ENCODE assay signal across 15 cellular contexts in the genomic region with DNA sequence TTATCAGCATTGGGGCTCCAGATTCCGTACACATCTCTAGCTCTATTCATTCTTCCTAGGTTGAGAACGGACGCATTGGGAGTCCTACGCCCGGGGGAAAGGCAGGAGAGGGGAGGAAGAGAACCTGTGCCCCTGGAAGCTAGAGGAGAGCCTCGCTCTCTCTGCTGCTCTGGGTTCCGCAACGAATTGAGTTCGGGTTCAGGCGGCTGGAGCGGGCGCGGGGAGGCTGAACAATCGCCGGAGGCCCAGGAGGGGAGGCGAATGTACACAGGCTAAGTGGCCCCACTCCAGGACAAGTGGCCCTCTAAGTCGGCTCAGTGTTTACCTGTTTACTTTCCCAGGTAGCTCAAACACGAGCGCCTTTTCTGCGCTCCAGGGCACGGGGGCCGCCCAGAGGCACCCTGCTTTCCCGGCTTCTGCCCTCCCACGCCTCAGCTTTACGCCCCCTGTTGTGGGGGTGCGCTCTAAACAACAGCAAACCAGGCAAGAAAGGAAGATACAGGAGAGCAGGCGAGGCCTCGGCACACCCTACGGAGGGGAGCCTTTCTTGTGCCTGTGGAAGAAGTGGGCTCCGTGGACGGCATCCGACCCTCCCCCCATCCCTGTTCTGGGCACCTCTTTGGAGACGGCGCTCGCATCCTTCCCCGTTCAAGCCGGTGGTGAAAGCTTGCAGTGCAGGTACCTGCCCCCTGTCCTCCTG. TPM values are rescaled to one million over a fixed set of nuclear protein-coding genes. Genes with fewer than 3 reads are reported as not detected.
DNase-seq lines count a peak whose midpoint lies in the region; ATAC-seq lines count a peak whose summit lies in the region.
"Had no signal": no experiment of that assay in that cellular context is flagged by ENCODE, and none has a peak within 500 bp of the region (broad histone marks: within the 10 kb centered on the region; RNA-seq: fewer than 3 reads in every experiment).

No MANE protein-coding gene starts in this region.

- intact Hi-C loops in activated T-helper 1 cell treated with anti-CD3 and anti-CD28 coated beads, Interleukin-12 subunit alpha, Interleukin-12 subunit beta, Interleukin-2, Interleukin-4 antibody, amounts not matched to agents 30 ng/mL and 10 ng/mL and 1 ng/mL, durations not matched to agents 14 hours and 24 hours and 36 hours (cut with micrococcal nuclease), result no loop called here

- no peak for DNase-seq in activated T-cell treated with anti-CD3 and anti-CD28 coated beads, Interleukin-2, amount 50 U/mL, for 72 hours
- no peak for DNase-seq in activated T-cell treated with anti-CD3 and anti-CD28 coated beads, Interleukin-2, amount 50 U/mL, for 4 hours
- DNase-seq in HuH-7.5 (ENCODE audit: low spot score) (peak; percentile 49), retina (peak; percentile 41), G401 (ENCODE audit: low spot score) (no peak), amygdala (lab: John Stamatoyannopoulos, UW) (no peak)
- no peak for DNase-seq in activated T-helper 1 cell treated with anti-CD3 and anti-CD28 coated beads, Interleukin-12 subunit alpha, Interleukin-12 subunit beta, Interleukin-2, Interleukin-4 antibody, amounts not matched to agents 30 ng/mL and 10 ng/mL and 1 ng/mL, durations not matched to agents 14 hours and 24 hours and 36 hours (ENCODE audit: low spot score)
- DNase-seq: activated CD8-positive, alpha-beta memory T cell treated with anti-CD3 and anti-CD28 coated beads, Interleukin-2, amount 50 U/mL, for 4 hours; NCI-H2171 had no signal

- H3K9me3 Mint-ChIP-seq in activated T-cell treated with anti-CD3 and anti-CD28 coated beads, Interleukin-2, amount 50 U/mL, for 72 hours, result no peaks in the 10 kb centered on the region
- no peaks in the 10 kb centered on the region for H3K9me3 Mint-ChIP-seq in activated T-cell treated with anti-CD3 and anti-CD28 coated beads, Interleukin-2, amount 50 U/mL, for 4 hours
- no peaks in the 10 kb centered on the region for H3K9me3 Mint-ChIP-seq in activated T-helper 1 cell treated with anti-CD3 and anti-CD28 coated beads, Interleukin-12 subunit alpha, Interleukin-12 subunit beta, Interleukin-2, Interleukin-4 antibody, amounts not matched to agents 30 ng/mL and 10 ng/mL and 1 ng/mL, durations not matched to agents 14 hours and 24 hours and 36 hours
- no peaks in the 10 kb centered on the region for H3K9me3 Mint-ChIP-seq in activated T-helper 17 cell treated with anti-CD3 and anti-CD28 coated beads, Interleukin-2, amount 50 U/mL, for 72 hours
- H3K9me3 Mint-ChIP-seq: central memory CD8-positive, alpha-beta T cell had no signal

- peaks cover 45% of the 10 kb centered on the region for H3K4me1 Mint-ChIP-seq in activated T-cell treated with anti-CD3 and anti-CD28 coated beads, Interleukin-2, amount 50 U/mL, for 72 hours (ENCODE audit: low read depth)
- H3K4me1 Mint-ChIP-seq in activated T-cell treated with anti-CD3 and anti-CD28 coated beads, Interleukin-2, amount 50 U/mL, for 4 hours (ENCODE audit: low read depth), result peaks cover 43% of the 10 kb centered on the region
- H3K4me1 Mint-ChIP-seq in activated T-helper 1 cell treated with anti-CD3 and anti-CD28 coated beads, Interleukin-12 subunit alpha, Interleukin-12 subunit beta, Interleukin-2, Interleukin-4 antibody, amounts not matched to agents 30 ng/mL and 10 ng/mL and 1 ng/mL, durations not matched to agents 14 hours and 24 hours and 36 hours (ENCODE audit: low read depth), result peaks cover 5% of the 10 kb centered on the region
- no peaks in the 10 kb centered on the region for H3K4me1 Mint-ChIP-seq in activated T-helper 17 cell treated with anti-CD3 and anti-CD28 coated beads, Interleukin-2, amount 50 U/mL, for 72 hours

- peaks cover 72% of the 10 kb centered on the region for H3K27me3 Mint-ChIP-seq in activated T-cell treated with anti-CD3 and anti-CD28 coated beads, Interleukin-2, amount 50 U/mL, for 72 hours (ENCODE audit: low read depth)
- H3K27me3 Mint-ChIP-seq in activated T-cell treated with anti-CD3 and anti-CD28 coated beads, Interleukin-2, amount 50 U/mL, for 4 hours (ENCODE audit: low read depth), result peaks cover 78% of the 10 kb centered on the region
- H3K27me3 Mint-ChIP-seq in activated T-helper 1 cell treated with anti-CD3 and anti-CD28 coated beads, Interleukin-12 subunit alpha, Interleukin-12 subunit beta, Interleukin-2, Interleukin-4 antibody, amounts not matched to agents 30 ng/mL and 10 ng/mL and 1 ng/mL, durations not matched to agents 14 hours and 24 hours and 36 hours (ENCODE audit: insufficient read depth), result peaks cover 70% of the 10 kb centered on the region
- peaks cover 66% of the 10 kb centered on the region for H3K27me3 Mint-ChIP-seq in activated T-helper 17 cell treated with anti-CD3 and anti-CD28 coated beads, Interleukin-2, amount 50 U/mL, for 72 hours

- in situ Hi-C loops in G401 (cut with HindIII; ENCODE audit: low sequenced_read_pairs), result no loop called here

- peak overlapping the region; percentile 36 for H3K27ac Mint-ChIP-seq in activated T-cell treated with anti-CD3 and anti-CD28 coated beads, Interleukin-2, amount 50 U/mL, for 72 hours
- H3K27ac Mint-ChIP-seq in activated T-helper 1 cell treated with anti-CD3 and anti-CD28 coated beads, Interleukin-12 subunit alpha, Interleukin-12 subunit beta, Interleukin-2, Interleukin-4 antibody, amounts not matched to agents 30 ng/mL and 10 ng/mL and 1 ng/mL, durations not matched to agents 14 hours and 24 hours and 36 hours, result peak overlapping the region; percentile 78
- H3K27ac Mint-ChIP-seq in activated T-helper 17 cell treated with anti-CD3 and anti-CD28 coated beads, Interleukin-2, amount 50 U/mL, for 72 hours, result no peak overlapping the region

- H3K36me3 Mint-ChIP-seq in activated T-cell treated with anti-CD3 and anti-CD28 coated beads, Interleukin-2, amount 50 U/mL, for 72 hours (ENCODE audit: insufficient read depth in 2 of 2), result peaks cover 0 to 6% of the 10 kb centered on the region in 2 donors
- H3K36me3 Mint-ChIP-seq in activated T-cell treated with anti-CD3 and anti-CD28 coated beads, Interleukin-2, amount 50 U/mL, for 4 hours (ENCODE audit: insufficient read depth), result peaks cover 1% of the 10 kb centered on the region
- peaks cover 3% of the 10 kb centered on the region for H3K36me3 Mint-ChIP-seq in activated T-helper 1 cell treated with anti-CD3 and anti-CD28 coated beads, Interleukin-12 subunit alpha, Interleukin-12 subunit beta, Interleukin-2, Interleukin-4 antibody, amounts not matched to agents 30 ng/mL and 10 ng/mL and 1 ng/mL, durations not matched to agents 14 hours and 24 hours and 36 hours (ENCODE audit: low read depth)
- H3K36me3 Mint-ChIP-seq in activated T-helper 17 cell treated with anti-CD3 and anti-CD28 coated beads, Interleukin-2, amount 50 U/mL, for 72 hours (ENCODE audit: low read depth), result peaks cover 16% of the 10 kb centered on the region

- peak overlapping the region; percentile 32 to 55 for H3K4me3 Mint-ChIP-seq in activated T-cell treated with anti-CD3 and anti-CD28 coated beads, Interleukin-2, amount 50 U/mL, for 72 hours
- no peak overlapping the region for H3K4me3 Mint-ChIP-seq in activated T-cell treated with anti-CD3 and anti-CD28 coated beads, Interleukin-2, amount 50 U/mL, for 4 hours
- H3K4me3 Mint-ChIP-seq in activated T-helper 1 cell treated with anti-CD3 and anti-CD28 coated beads, Interleukin-12 subunit alpha, Interleukin-12 subunit beta, Interleukin-2, Interleukin-4 antibody, amounts not matched to agents 30 ng/mL and 10 ng/mL and 1 ng/mL, durations not matched to agents 14 hours and 24 hours and 36 hours, result no peak overlapping the region
- H3K4me3 Mint-ChIP-seq in activated T-helper 17 cell treated with anti-CD3 and anti-CD28 coated beads, Interleukin-2, amount 50 U/mL, for 72 hours, result no peak overlapping the region
- H3K4me3 Mint-ChIP-seq: central memory CD8-positive, alpha-beta T cell had no signal

- no peak for ATAC-seq in activated T-cell treated with anti-CD3 and anti-CD28 coated beads, Interleukin-2, amount 50 U/mL, for 72 hours (replicated peaks in 1 of 2)
- no peak for ATAC-seq in activated T-cell treated with anti-CD3 and anti-CD28 coated beads, Interleukin-2, amount 50 U/mL, for 4 hours
- ATAC-seq in activated T-helper 17 cell treated with anti-CD3 and anti-CD28 coated beads, Interleukin-2, amount 50 U/mL, for 72 hours (replicated peaks), result no peak
- ATAC-seq: activated CD4-positive, CD25-positive, alpha-beta regulatory T cell treated with anti-CD3 and anti-CD28 coated beads, Interleukin-2, amount 50 U/mL, for 24 hours; HCT116; pancreas had no signal

RNA-seq across cellular contexts. Expression of gene NKX2-2, which starts 4.6 kb away (rescaled TPM):
- not detected for total RNA-seq in activated T-cell treated with anti-CD3 and anti-CD28 coated beads, Interleukin-2, amount 50 U/mL, for 72 hours
- total RNA-seq in activated T-cell treated with anti-CD3 and anti-CD28 coated beads, Interleukin-2, amount 50 U/mL, for 4 hours, result not detected
- total RNA-seq in activated T-helper 1 cell treated with anti-CD3 and anti-CD28 coated beads, Interleukin-12 subunit alpha, Interleukin-12 subunit beta, Interleukin-2, Interleukin-4 antibody, amounts not matched to agents 30 ng/mL and 10 ng/mL and 1 ng/mL, durations not matched to agents 14 hours and 24 hours and 36 hours, result not detected in 2 replicates
- total RNA-seq in G401 (2014; rRNA removed; shearing (Covaris generic)), result not detected in 2 replicates
- total RNA-seq in activated T-helper 17 cell treated with anti-CD3 and anti-CD28 coated beads, Interleukin-2, amount 50 U/mL, for 72 hours, result not detected
- total RNA-seq: glomerular endothelial cell had no signal

Comparison
In these comparisons a context has a peak if more than half of its experiments do, and no peak if none do; other contexts are left out.
1. H3K4me3 Mint-ChIP-seq: peak in activated T-cell treated with anti-CD3 and anti-CD28 coated beads, Interleukin-2, amount 50 U/mL, for 72 hours (2 of 2); none in activated T-cell treated with anti-CD3 and anti-CD28 coated beads, Interleukin-2, amount 50 U/mL, for 4 hours (single experiment), activated T-helper 1 cell treated with anti-CD3 and anti-CD28 coated beads, Interleukin-12 subunit alpha, Interleukin-12 subunit beta, Interleukin-2, Interleukin-4 antibody, amounts not matched to agents 30 ng/mL and 10 ng/mL and 1 ng/mL, durations not matched to agents 14 hours and 24 hours and 36 hours (single experiment) and activated T-helper 17 cell treated with anti-CD3 and anti-CD28 coated beads, Interleukin-2, amount 50 U/mL, for 72 hours (single experiment).
2. DNase-seq: peak in HuH-7.5 (single experiment) and retina (single experiment); none in activated T-cell treated with anti-CD3 and anti-CD28 coated beads, Interleukin-2, amount 50 U/mL, for 72 hours (0 of 2), activated T-cell treated with anti-CD3 and anti-CD28 coated beads, Interleukin-2, amount 50 U/mL, for 4 hours (single experiment), activated T-helper 1 cell treated with anti-CD3 and anti-CD28 coated beads, Interleukin-12 subunit alpha, Interleukin-12 subunit beta, Interleukin-2, Interleukin-4 antibody, amounts not matched to agents 30 ng/mL and 10 ng/mL and 1 ng/mL, durations not matched to agents 14 hours and 24 hours and 36 hours (single experiment), G401 (single experiment) and amygdala (0 of 56).